ENCODE assay signal across 8 cellular contexts in the genomic region with DNA sequence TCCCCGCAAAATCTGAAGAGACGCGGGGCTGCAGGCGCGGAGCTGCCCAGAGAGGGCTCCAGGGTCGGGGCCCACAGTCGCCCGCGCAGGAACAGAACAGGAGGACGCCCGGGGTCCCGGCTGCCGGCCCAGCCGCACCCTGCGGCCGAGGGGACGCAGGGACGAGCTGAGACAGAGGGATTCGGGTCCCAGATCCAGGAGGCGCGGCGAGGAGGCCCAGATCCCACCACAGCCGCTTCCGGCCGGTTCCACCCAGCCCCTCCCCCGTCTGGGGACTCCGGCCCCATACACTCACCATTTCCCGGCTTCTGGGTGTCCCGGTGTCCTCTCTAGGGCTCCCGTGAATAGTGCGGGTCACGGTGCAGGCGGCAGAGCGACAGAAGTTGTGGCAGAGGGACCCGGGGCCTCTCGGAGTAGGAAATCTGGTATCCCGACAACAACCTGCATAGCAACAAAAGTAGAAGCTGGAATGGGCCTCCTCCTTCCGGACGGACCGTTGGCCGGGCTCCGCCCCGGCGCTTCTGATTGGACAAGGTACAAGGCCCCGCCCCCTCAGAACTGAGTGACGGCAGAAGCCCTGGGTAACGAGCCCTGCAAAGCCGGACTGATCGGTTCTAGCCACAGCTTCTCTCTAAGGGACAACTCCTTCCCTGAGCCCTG. TPM values are rescaled to one million over a fixed set of nuclear protein-coding genes. Genes with fewer than 3 reads are reported as not detected.
DNase-seq lines count a peak whose midpoint lies in the region; ATAC-seq and FAIRE-seq lines count a peak whose summit lies in the region.

TSS of gene ZNF20 (minus strand) at position 466 of the 660 bp plus-strand sequence. CDS start at position 298, 168 bp downstream.

- peak within 1 kb of the TSS; percentile 58 to 93 (median 79) for H3K27ac Mint-ChIP-seq in CD4-positive, alpha-beta memory T cell

- CTCF ChIA-PET in CD4-positive, alpha-beta memory T cell (lab: Charles Lee; ENCODE audit: partially characterized antibody), result interaction anchor here (0.9 to 5.5 kb wide), 21 partner anchors 8 to 356 kb away, joined by 3 to 44 read pairs (median 5); partner anchors contain the start of genes ZNF136, ZNF440, ZNF491 and ZNF625

- H3K4me3 ChIP-seq in CD4-positive, alpha-beta memory T cell (ENCODE audit: low read length in 2 of 2), result peak within 1 kb of the TSS; percentile 66 to 86
- peak within 1 kb of the TSS; percentile 70 for H3K4me3 ChIP-seq in mesodermal cell (ENCODE audit: extremely low read depth, insufficient read depth, low read length, poor library complexity, severe bottlenecking)

- DNase-seq in CD4-positive, alpha-beta memory T cell, result peak; percentile 76 to 86 (median 80)
- DNase-seq in HT-29 (ENCODE audit: low spot score) (peak; percentile 93), NOMO-1 (lab: John Stamatoyannopoulos, UW; ENCODE audit: unreplicated experiment in 2 of 2) (peak; percentile 90 to 92)
- DNase-seq in activated CD8-positive, alpha-beta memory T cell treated with anti-CD3 and anti-CD28 coated beads, Interleukin-2, amount 50 U/mL, for 1 hour (ENCODE audit: extremely low read depth), result peak; percentile 68
- peak; percentile 87 for DNase-seq in stimulated activated CD8-positive, alpha-beta memory T cell treated with anti-CD3 and anti-CD28 coated beads, Interleukin-15, amount 100 ng/mL, for 1 hour (ENCODE audit: low read depth)

- peaks cover 20 to 25% of the 10 kb centered on the region in 2 donors for H3K36me3 Mint-ChIP-seq in CD4-positive, alpha-beta memory T cell

- H3K4me1 ChIP-seq in CD4-positive, alpha-beta memory T cell (ENCODE audit: insufficient read depth, low read length), result peaks cover 26% of the 10 kb centered on the region
- no peaks in the 10 kb centered on the region for H3K4me1 ChIP-seq in mesodermal cell (ENCODE audit: control insufficient read depth, insufficient read depth, low read length, poor library complexity, severe bottlenecking)

- no peaks in the 10 kb centered on the region for H3K27me3 Mint-ChIP-seq in CD4-positive, alpha-beta memory T cell

- H3K36me3 ChIP-seq in CD4-positive, alpha-beta memory T cell (ENCODE audit: insufficient read depth, low read length), result no peaks in the 10 kb centered on the region
- peaks cover 72% of the 10 kb centered on the region for H3K36me3 ChIP-seq in mesodermal cell (ENCODE audit: control insufficient read depth, insufficient read depth, low read length)

- peaks cover 28 to 43% (median 33%) of the 10 kb centered on the region in 4 donors for H3K4me1 Mint-ChIP-seq in CD4-positive, alpha-beta memory T cell

- peak within 1 kb of the TSS; percentile 63 for H3K27ac ChIP-seq in CD4-positive, alpha-beta memory T cell (ENCODE audit: low read depth, low read length)
- H3K27ac ChIP-seq in mesodermal cell (ENCODE audit: low read depth, low read length, severe bottlenecking), result peak within 1 kb of the TSS; percentile 99

- intact Hi-C loops in CD4-positive, alpha-beta memory T cell (cut with micrococcal nuclease), result loop anchor here (1.0 kb wide), 2 partner anchors 23 to 49 kb away; partner anchors contain the start of gene ZNF136

- POLR2A ChIA-PET in CD4-positive, alpha-beta memory T cell (lab: Charles Lee; ENCODE audit: partially characterized antibody), result interaction anchor here (0.6 to 3.2 kb wide), 15 partner anchors 19 to 342 kb away, joined by 3 to 24 read pairs (median 5); partner anchors contain the start of genes ZNF136, ZNF44, ZNF442 and ZNF491

- peak; percentile 89 for ATAC-seq in GM19463 (IDR thresholded peaks at IDR 0.05; ENCODE audit: unreplicated experiment)

- peaks cover 0 to 9% (median under 1%) of the 10 kb centered on the region in 8 donors for H3K9me3 Mint-ChIP-seq in CD4-positive, alpha-beta memory T cell

- no peaks in the 10 kb centered on the region for H3K27me3 ChIP-seq in CD4-positive, alpha-beta memory T cell (ENCODE audit: insufficient read depth, low read length)

- WGBS in mesodermal cell (ENCODE audit: insufficient coverage in 2 of 2), 2 experiments, result 24 to 32% methylated on average over 41 to 49 of the region's 49 CpGs

- H3K4me3 Mint-ChIP-seq in CD4-positive, alpha-beta memory T cell, result peak within 1 kb of the TSS; percentile 81 to 95 (median 91)

- H3K9me3 ChIP-seq in CD4-positive, alpha-beta memory T cell (ENCODE audit: control insufficient read depth in 1 of 2, low read length in 2 of 2), result peaks cover 0 to 2% of the 10 kb centered on the region in 2 donors
- peaks cover 32% of the 10 kb centered on the region for H3K9me3 ChIP-seq in mesodermal cell (ENCODE audit: control insufficient read depth, low read length)

- peak; percentile 92 for FAIRE-seq in endometrium (lab: Jason Lieb, UNC)

RNA-seq across cellular contexts. Expression of gene ZNF20, which starts in this region (rescaled TPM):
- 1 to 10 TPM; 4.0 to 7.4 TPM for total RNA-seq in CD4-positive, alpha-beta memory T cell
- polyA plus RNA-seq in CD4-positive, alpha-beta memory T cell, result 1 to 10 TPM; 1.6 to 2.2 TPM
- total RNA-seq in HT-29 (2014; rRNA removed; shearing (Covaris generic)), result 1.1 TPM in 2 replicates
- 2.9 TPM for polyA plus RNA-seq in mesodermal cell (2013, experiment 1 of 2)
- polyA plus RNA-seq in mesodermal cell (2013, experiment 2 of 2), result 5.8 TPM

Comparison
In these comparisons a context has a peak if more than half of its experiments do, and no peak if none do; other contexts are left out.
1. Peak in every context shown above with its lines: DNase-seq, ATAC-seq, H3K4me3 ChIP-seq and H3K27ac ChIP-seq.